21 cellular contexts compared by ENCODE assay signal in the genomic region with DNA sequence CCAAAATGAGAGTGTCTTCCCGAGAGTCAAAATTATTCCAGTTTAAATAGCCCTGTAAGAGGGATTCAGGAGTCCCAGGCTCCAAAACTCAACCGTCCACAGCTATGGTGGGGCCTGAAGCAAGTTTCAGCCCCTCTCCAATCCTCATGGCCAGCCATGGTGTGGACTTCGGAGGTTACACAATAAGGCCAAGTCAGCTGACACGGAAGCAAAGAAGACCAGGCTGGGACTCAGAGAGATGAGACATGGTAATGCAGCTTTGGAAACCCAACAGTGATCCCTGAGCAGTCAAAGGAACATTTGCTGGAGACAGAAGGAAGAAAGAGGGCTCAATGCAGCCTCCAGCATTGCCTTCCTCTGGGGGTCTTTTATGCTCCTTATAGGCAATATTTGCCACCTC.
DNase-seq lines count a peak whose midpoint lies in the region; ATAC-seq and TF ChIP-seq lines count a peak whose summit lies in the region.
"Had no signal": no experiment of that assay in that cellular context is flagged by ENCODE, and none has a peak within 500 bp of the region (broad histone marks: within the 10 kb centered on the region; RNA-seq: fewer than 3 reads in every experiment).

No MANE protein-coding gene starts in this region.

- H3K4me3 ChIP-seq in right lobe of liver (no peak overlapping the region), Caco-2 (ENCODE audit: low read depth, low read length) (no peak overlapping the region)
- H3K4me3 ChIP-seq in CD4-positive, alpha-beta memory T cell (ENCODE audit: low read length in 2 of 2) = no peak overlapping the region
- H3K4me3 ChIP-seq: A549; BLaER1 treated with 17β-estradiol and CSF1 and Interleukin-3, amounts not matched to agents 10 nM and 100 nM; HAP-1 had no signal

- H3K9me3 Mint-ChIP-seq in Caco-2 (ENCODE audit: unreplicated experiment) = no peaks in the 10 kb centered on the region
- peaks cover 0 to 2% (median 0%) of the 10 kb centered on the region in 8 donors for H3K9me3 Mint-ChIP-seq in CD4-positive, alpha-beta memory T cell
- H3K9me3 Mint-ChIP-seq: CD4-positive, alpha-beta T cell; HFFc6 had no signal

- H3K36me3 ChIP-seq in KOPT-K1 (ENCODE audit: insufficient read depth, low read length) = no peaks in the 10 kb centered on the region
- H3K36me3 ChIP-seq in right lobe of liver = no peaks in the 10 kb centered on the region
- H3K36me3 ChIP-seq in Caco-2 (ENCODE audit: control insufficient read depth, insufficient read depth, low read length) = no peaks in the 10 kb centered on the region
- H3K36me3 ChIP-seq in CD4-positive, alpha-beta memory T cell (ENCODE audit: insufficient read depth, low read length) = no peaks in the 10 kb centered on the region
- H3K36me3 ChIP-seq: BE2C; BLaER1 treated with 17β-estradiol and CSF1 and Interleukin-3, amounts not matched to agents 10 nM and 100 nM; HAP-1 had no signal

- H3K27ac Mint-ChIP-seq in Caco-2 (ENCODE audit: unreplicated experiment) = no peak overlapping the region
- H3K27ac Mint-ChIP-seq in CD4-positive, alpha-beta memory T cell = no peak overlapping the region
- H3K27ac Mint-ChIP-seq: CD4-positive, alpha-beta T cell; HFFc6 had no signal

- intact Hi-C loops in right lobe of liver (cut with DNase I) (loop anchor here in 1 of 2 donors (10.0 kb wide), 1 partner anchor 48 kb away; no protein-coding TSS in a partner anchor), Caco-2 (cut with micrococcal nuclease; ENCODE audit: unreplicated experiment) (no loop called here)
- intact Hi-C loops in CD4-positive, alpha-beta memory T cell (cut with micrococcal nuclease) = no loop called here

- 58% methylated on average over 4 of the region's 4 CpGs for WGBS in right lobe of liver (ENCODE audit: insufficient coverage, low coverage, low lambda C conversion rate, missing lambda C conversion rate)

- no peaks in the 10 kb centered on the region for H3K36me3 Mint-ChIP-seq in Caco-2 (ENCODE audit: insufficient read depth, unreplicated experiment)
- no peaks in the 10 kb centered on the region for H3K36me3 Mint-ChIP-seq in CD4-positive, alpha-beta memory T cell
- H3K36me3 Mint-ChIP-seq: CD14-positive monocyte had no signal

- POLR2A ChIA-PET in Caco-2 (lab: Charles Lee) = no interaction called here
- POLR2A ChIA-PET in CD4-positive, alpha-beta memory T cell (lab: Charles Lee; ENCODE audit: partially characterized antibody) = no interaction called here

- H3K9me3 ChIP-seq in KOPT-K1 (ENCODE audit: insufficient read depth, low read length, poor library complexity, severe bottlenecking) (peaks cover 35% of the 10 kb centered on the region), right lobe of liver (no peaks in the 10 kb centered on the region), Caco-2 (no peaks in the 10 kb centered on the region)
- no peaks in the 10 kb centered on the region for H3K9me3 ChIP-seq in CD4-positive, alpha-beta memory T cell (ENCODE audit: control insufficient read depth in 1 of 2, low read length in 2 of 2)
- H3K9me3 ChIP-seq: BE2C had no signal

- no peak overlapping the region for H3K4me3 Mint-ChIP-seq in Caco-2 (ENCODE audit: unreplicated experiment)
- no peak overlapping the region for H3K4me3 Mint-ChIP-seq in CD4-positive, alpha-beta memory T cell
- H3K4me3 Mint-ChIP-seq: CD14-positive monocyte; CD4-positive, alpha-beta T cell; HFFc6 had no signal

- TF ChIP-seq POLR2A in right lobe of liver (IDR thresholded peaks at IDR 0.05) = no peak

- peaks cover 8% of the 10 kb centered on the region for H3K4me1 Mint-ChIP-seq in Caco-2 (ENCODE audit: low read depth, unreplicated experiment)
- H3K4me1 Mint-ChIP-seq in CD4-positive, alpha-beta memory T cell = peaks cover 21 to 28% (median 25%) of the 10 kb centered on the region in 4 donors

- H3K27ac ChIP-seq in KOPT-K1 (ENCODE audit: low read depth, low read length, poor library complexity, severe bottlenecking) (peak overlapping the region; percentile 29), right lobe of liver (no peak overlapping the region)
- H3K27ac ChIP-seq in CD4-positive, alpha-beta memory T cell (ENCODE audit: low read depth, low read length) = no peak overlapping the region
- H3K27ac ChIP-seq: A549; BLaER1 treated with 17β-estradiol and CSF1 and Interleukin-3, amounts not matched to agents 10 nM and 100 nM had no signal

- TF ChIP-seq CTCF in right lobe of liver (IDR thresholded peaks at IDR 0.05) (no peak), Caco-2 (IDR thresholded peaks at IDR 0.05; ENCODE audit: insufficient read depth in 1 of 2, low read depth in 1 of 2, low read length in 1 of 2, severe bottlenecking in 1 of 2, unreplicated experiment in 1 of 2) (no peak)

- H3K27me3 Mint-ChIP-seq in Caco-2 (ENCODE audit: insufficient read depth, unreplicated experiment) = no peaks in the 10 kb centered on the region
- peaks cover 6 to 7% of the 10 kb centered on the region in 2 donors for H3K27me3 Mint-ChIP-seq in CD4-positive, alpha-beta memory T cell
- H3K27me3 Mint-ChIP-seq: CD4-positive, alpha-beta T cell had no signal

- DNase-seq in HuH-7 (ENCODE audit: low spot score) (peak; percentile 56), left lobe of liver (ENCODE audit: low spot score) (no peak), right lobe of liver (no peak), Caco-2 (no peak)
- no peak for DNase-seq in CD4-positive, alpha-beta memory T cell
- DNase-seq in activated CD4-positive, alpha-beta T cell treated with anti-CD3 and anti-CD28 coated beads for 48 hours = no peak
- DNase-seq: 8988T; ACHN; AML-193; BE2C; CD4-positive, alpha-beta T cell; COR-L47; DMS153; DND-41; GOT3; HFFc6 had no signal

- BruUV-seq in Caco-2 (replicated peaks; lab: Mats Ljungman, UMichigan) = no TSS peak

- ATAC-seq in left lobe of liver = peak; percentile 36
- peak; percentile 4 to 55 (median 44) for ATAC-seq in right lobe of liver
- ATAC-seq: A549 had no signal

- H3K4me1 ChIP-seq in right lobe of liver (peaks cover 0 to 31% (median 15%) of the 10 kb centered on the region in 4 donors), Caco-2 (no peaks in the 10 kb centered on the region)
- H3K4me1 ChIP-seq in CD4-positive, alpha-beta memory T cell (ENCODE audit: insufficient read depth, low read length) = peaks cover 21% of the 10 kb centered on the region
- H3K4me1 ChIP-seq: BE2C, HAP-1 had no signal

- CTCF ChIA-PET in Caco-2 (lab: Charles Lee) = no interaction called here
- CTCF ChIA-PET in CD4-positive, alpha-beta memory T cell (lab: Charles Lee; ENCODE audit: partially characterized antibody) = no interaction called here

- H3K27me3 ChIP-seq in right lobe of liver (no peaks in the 10 kb centered on the region), Caco-2 (replicated peaks; ENCODE audit: control insufficient read depth, insufficient read depth, low read length) (no peaks in the 10 kb centered on the region)
- no peaks in the 10 kb centered on the region for H3K27me3 ChIP-seq in CD4-positive, alpha-beta memory T cell (ENCODE audit: insufficient read depth, low read length)
- H3K27me3 ChIP-seq: BE2C; BLaER1 treated with 17β-estradiol and CSF1 and Interleukin-3, amounts not matched to agents 10 nM and 100 nM had no signal
